Comparison of ENCODE assay signal across 8 cellular contexts in genomic region chr13:114098689-114099056, GRCh38. TPM values are rescaled to one million over a fixed set of nuclear protein-coding genes. Genes with fewer than 3 reads are reported as not detected.
DNase-seq lines count a peak whose midpoint lies in the region; ATAC-seq and TF ChIP-seq lines count a peak whose summit lies in the region.
"Not testable (repeated sequence)": the region's sequence is repeated elsewhere in the genome, so short reads cannot be mapped to it uniquely, and the experiment has no call there.

No MANE protein-coding gene starts in this region.

- H3K36me3 ChIP-seq in BLaER1; Panc1 (ENCODE audit: control insufficient read depth, insufficient read depth, low read length); psoas muscle (ENCODE audit: insufficient read depth in 1 of 2, low read depth in 1 of 2); suprapubic skin: not testable (repeated sequence)
- H3K36me3 ChIP-seq in mesodermal cell (ENCODE audit: control insufficient read depth, insufficient read depth, low read length), result peaks cover 12% of the 10 kb centered on the region

- in situ Hi-C loops in Panc1 (cut with HindIII; ENCODE audit: low pct_unique_long_range_greater_than_20kb, low sequenced_read_pairs), result not testable (repeated sequence)

- WGBS in mesodermal cell (ENCODE audit: insufficient coverage in 2 of 2), 2 experiments, result 96 to 100% methylated on average over 1 to 4 of the region's 14 CpGs
- 41 to 77% (median 66%) methylated on average over 5 to 11 of the region's 14 CpGs for WGBS in psoas muscle, 3 donors
- 71% methylated on average over 3 of the region's 14 CpGs for WGBS in suprapubic skin

- not testable (repeated sequence) for DNase-seq in Panc1 (ENCODE audit: low read depth, low spot score); activated T-cell treated with anti-CD3 and anti-CD28 coated beads, Interleukin-2, amount 50 U/mL, for 24 hours; MCF 10A (ENCODE audit: unreplicated experiment); glutamatergic neuron
- peak; percentile 10 to 25 for DNase-seq in psoas muscle
- DNase-seq in suprapubic skin (ENCODE audit: low spot score in 2 of 2), result peak in 1 of 2 donors; percentile 33

- not testable (repeated sequence) for H3K27me3 Mint-ChIP-seq in activated T-cell treated with anti-CD3 and anti-CD28 coated beads, Interleukin-2, amount 50 U/mL, for 24 hours; MCF 10A (ENCODE audit: insufficient read depth, unreplicated experiment)
- H3K27me3 Mint-ChIP-seq in glutamatergic neuron (ENCODE audit: unreplicated experiment), result peaks cover 12% of the 10 kb centered on the region

- H3K4me1 Mint-ChIP-seq in activated T-cell treated with anti-CD3 and anti-CD28 coated beads, Interleukin-2, amount 50 U/mL, for 24 hours (ENCODE audit: low read depth), result peaks cover 70% of the 10 kb centered on the region
- not testable (repeated sequence) for H3K4me1 Mint-ChIP-seq in MCF 10A (ENCODE audit: insufficient read depth, unreplicated experiment)
- H3K4me1 Mint-ChIP-seq in glutamatergic neuron (ENCODE audit: low read depth, unreplicated experiment), result peaks cover 20% of the 10 kb centered on the region

- not testable (repeated sequence) for H3K27me3 ChIP-seq in BLaER1; Panc1 (ENCODE audit: control insufficient read depth, insufficient read depth, low read length); psoas muscle (ENCODE audit: insufficient read depth in 3 of 3, low read length in 2 of 3); suprapubic skin

- peak overlapping the region; percentile 75 for H3K27ac ChIP-seq in BLaER1
- peak overlapping the region; percentile 85 for H3K27ac ChIP-seq in Panc1 (ENCODE audit: low read length)
- peak overlapping the region; percentile 49 for H3K27ac ChIP-seq in mesodermal cell (ENCODE audit: low read depth, low read length, severe bottlenecking)
- peak overlapping the region; percentile 39 for H3K27ac ChIP-seq in psoas muscle
- H3K27ac ChIP-seq in suprapubic skin, result peak overlapping the region; percentile 35

- H3K36me3 Mint-ChIP-seq in activated T-cell treated with anti-CD3 and anti-CD28 coated beads, Interleukin-2, amount 50 U/mL, for 24 hours (ENCODE audit: low read depth), result peaks cover 46% of the 10 kb centered on the region
- not testable (repeated sequence) for H3K36me3 Mint-ChIP-seq in MCF 10A (ENCODE audit: insufficient read depth, unreplicated experiment); glutamatergic neuron (ENCODE audit: unreplicated experiment)

- intact Hi-C loops in Panc1 (cut with micrococcal nuclease; ENCODE audit: unreplicated experiment), result loop anchor here (10.0 kb wide), 1 partner anchor 54 kb away; no protein-coding TSS in a partner anchor
- intact Hi-C loops in MCF 10A (cut with micrococcal nuclease); psoas muscle (cut with DNase I): not testable (repeated sequence)

- not testable (repeated sequence) for TF ChIP-seq CTCF in Panc1 (IDR thresholded peaks at IDR 0.05); MCF 10A (IDR thresholded peaks at IDR 0.05; ENCODE audit: unreplicated experiment); glutamatergic neuron (IDR thresholded peaks at IDR 0.05; ENCODE audit: partially characterized antibody, unreplicated experiment); psoas muscle (IDR thresholded peaks at IDR 0.05); suprapubic skin (IDR thresholded peaks at IDR 0.05)

- H3K4me3 Mint-ChIP-seq in activated T-cell treated with anti-CD3 and anti-CD28 coated beads, Interleukin-2, amount 50 U/mL, for 24 hours, result not testable (repeated sequence)
- peak overlapping the region; percentile 52 for H3K4me3 Mint-ChIP-seq in MCF 10A (ENCODE audit: unreplicated experiment)
- peak overlapping the region; percentile 50 for H3K4me3 Mint-ChIP-seq in glutamatergic neuron (ENCODE audit: unreplicated experiment)

- CTCF ChIA-PET in Panc1 (lab: Charles Lee), result not testable (repeated sequence)
- CTCF ChIA-PET in MCF 10A (lab: Yijun Ruan, JAX), result interaction anchor here (0.6 to 0.7 kb wide), 3 partner anchors 11 to 138 kb away, joined by 3 to 5 read pairs (median 3); no protein-coding TSS in a partner anchor

- peak overlapping the region; percentile 87 for H3K27ac Mint-ChIP-seq in activated T-cell treated with anti-CD3 and anti-CD28 coated beads, Interleukin-2, amount 50 U/mL, for 24 hours
- not testable (repeated sequence) for H3K27ac Mint-ChIP-seq in MCF 10A (ENCODE audit: low read depth, unreplicated experiment)
- H3K27ac Mint-ChIP-seq in glutamatergic neuron (ENCODE audit: unreplicated experiment), result peak overlapping the region; percentile 73

- H3K4me2 ChIP-seq in BLaER1, result peak overlapping the region; percentile 79

- not testable (repeated sequence) for TF ChIP-seq POLR2A in suprapubic skin (IDR thresholded peaks at IDR 0.05)

- BruUV-seq in Panc1 (replicated peaks; lab: Mats Ljungman, UMichigan); MCF 10A (replicated peaks; lab: Mats Ljungman, UMichigan): not testable (repeated sequence)

- peaks cover 77% of the 10 kb centered on the region for H3K4me1 ChIP-seq in BLaER1
- peaks cover 49% of the 10 kb centered on the region for H3K4me1 ChIP-seq in Panc1 (ENCODE audit: control insufficient read depth, insufficient read depth, low read length)
- peaks cover 32% of the 10 kb centered on the region for H3K4me1 ChIP-seq in mesodermal cell (ENCODE audit: control insufficient read depth, insufficient read depth, low read length, poor library complexity, severe bottlenecking)
- H3K4me1 ChIP-seq in psoas muscle, result peaks cover 37% of the 10 kb centered on the region
- H3K4me1 ChIP-seq in suprapubic skin, result peaks cover 29% of the 10 kb centered on the region

- POLR2A ChIA-PET in Panc1 (lab: Charles Lee), result interaction anchor here (0.6 kb wide), 1 partner anchor 33 kb away, joined by 3 read pairs; no protein-coding TSS in a partner anchor
- POLR2A ChIA-PET in MCF 10A (lab: Yijun Ruan, JAX), result interaction anchor here (0.6 kb wide), 1 partner anchor 183 kb away, joined by 3 read pairs; no protein-coding TSS in a partner anchor

- H3K9ac ChIP-seq in BLaER1, result peak overlapping the region; percentile 63; the same call in 1 of the 2 replicates

- not testable (repeated sequence) for TF ChIP-seq EP300 in suprapubic skin (IDR thresholded peaks at IDR 0.05)

- peaks cover 88% of the 10 kb centered on the region for H4K20me1 ChIP-seq in BLaER1

- H3K4me3 ChIP-seq in BLaER1; Panc1 (ENCODE audit: low read depth in 2 of 2, low read length in 2 of 2); mesodermal cell (ENCODE audit: extremely low read depth, insufficient read depth, low read length, poor library complexity, severe bottlenecking); suprapubic skin: not testable (repeated sequence)
- peak overlapping the region; percentile 32 for H3K4me3 ChIP-seq in psoas muscle

- ATAC-seq in Panc1, psoas muscle: not testable (repeated sequence)

- not testable (repeated sequence) for H3K9me3 Mint-ChIP-seq in activated T-cell treated with anti-CD3 and anti-CD28 coated beads, Interleukin-2, amount 50 U/mL, for 24 hours; MCF 10A (ENCODE audit: unreplicated experiment)
- H3K9me3 Mint-ChIP-seq in glutamatergic neuron (ENCODE audit: unreplicated experiment), result peaks cover 15% of the 10 kb centered on the region

- not testable (repeated sequence) for H3K9me3 ChIP-seq in BLaER1; Panc1 (ENCODE audit: control insufficient read depth, insufficient read depth, low read depth, low read length); mesodermal cell (ENCODE audit: control insufficient read depth, low read length); psoas muscle; suprapubic skin

RNA-seq across cellular contexts. Expression of gene RASA3, which starts 33.8 kb away (rescaled TPM):
- total RNA-seq in Panc1 (2021; ENCODE audit: unreplicated experiment) (33.7 TPM), MCF 10A (2022) (9.1 and 12.1 TPM in 2 replicates), glutamatergic neuron (ENCODE audit: unreplicated experiment) (15.2 TPM), psoas muscle (10 to 100 TPM in 3 of 4 donors, 1 to 10 TPM in 1; 9.2 to 20.2 (median 14.5) TPM), suprapubic skin (10 to 100 TPM; 15.3 to 37.1 (median 16.4) TPM)
- polyA plus RNA-seq in Panc1 (2012; ENCODE audit: insufficient read length), result 38.4 TPM
- 52.2 TPM for polyA plus RNA-seq in mesodermal cell (2013, experiment 1 of 2)
- polyA plus RNA-seq in mesodermal cell (2013, experiment 2 of 2), result 45.1 TPM
- polyA plus RNA-seq in psoas muscle, result 10 to 100 TPM in 1 of 3 donors, 1 to 10 TPM in 2; 4.8 to 24.4 (median 5.2) TPM

Comparison
In these comparisons a context has a peak if more than half of its experiments do, and no peak if none do; other contexts are left out.
1. H3K27ac ChIP-seq: peak in every context shown above with its lines; median percentile 85 in Panc1; 75 in BLaER1; 49 in mesodermal cell; 39 in psoas muscle; 35 in suprapubic skin.